ENCODE assay signal across 11 cellular contexts in the genomic region with DNA sequence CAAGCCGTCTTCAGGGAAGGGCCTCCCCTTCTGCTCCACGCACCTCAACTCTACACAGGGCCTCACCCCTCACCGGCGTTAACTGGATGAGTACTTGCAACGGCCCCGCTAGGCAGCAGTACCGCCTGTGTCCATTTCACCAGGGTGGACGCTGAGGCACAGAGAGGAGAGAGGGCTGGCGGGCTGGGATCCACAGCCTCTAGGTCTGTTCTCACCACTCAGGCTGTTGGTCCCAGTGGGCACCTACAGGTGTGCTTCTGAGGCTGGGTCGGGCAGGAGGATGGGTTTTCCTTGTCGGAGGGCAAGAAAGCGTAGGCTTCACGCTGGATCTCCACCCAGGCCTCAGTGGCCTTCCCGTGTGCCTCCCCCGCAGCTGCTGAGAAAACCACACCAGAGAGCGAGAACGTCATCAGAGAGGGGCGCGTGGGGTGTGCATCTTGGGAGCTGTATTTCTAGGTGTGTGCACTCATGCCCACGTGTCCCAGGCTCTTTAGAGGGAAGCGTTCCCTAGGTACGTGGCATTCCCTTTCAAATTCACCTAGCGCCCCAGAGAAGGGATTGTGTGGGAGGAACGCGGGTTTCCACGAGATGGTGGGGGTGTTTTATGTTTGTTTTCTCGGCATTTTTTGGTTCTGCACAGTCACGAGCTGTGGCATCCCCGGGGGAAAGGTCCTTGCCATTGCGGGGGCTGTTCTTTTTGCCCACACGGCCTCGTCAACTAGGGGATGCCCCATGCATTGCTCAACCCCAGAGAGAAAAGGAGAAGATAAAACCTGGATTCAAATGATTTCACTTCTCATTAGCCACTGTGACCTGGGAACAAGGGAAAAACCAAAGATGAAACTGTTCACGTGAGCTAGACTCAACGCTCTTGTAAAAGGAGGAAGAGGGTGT.
DNase-seq lines count a peak whose midpoint lies in the region; ATAC-seq and TF ChIP-seq lines count a peak whose summit lies in the region.
"Had no signal": no experiment of that assay in that cellular context is flagged by ENCODE, and none has a peak within 500 bp of the region (broad histone marks: within the 10 kb centered on the region; RNA-seq: fewer than 3 reads in every experiment).

No MANE protein-coding gene starts in this region.

- H3F3A ChIP-seq in GM23248 (ENCODE audit: insufficient read depth), result peaks cover 30% of the 10 kb centered on the region

- H3K9me3 ChIP-seq in GM23248 (ENCODE audit: low read depth) (no peaks in the 10 kb centered on the region), ascending aorta (no peaks in the 10 kb centered on the region)

- H3K9me3 Mint-ChIP-seq in activated T-cell treated with anti-CD3 and anti-CD28 coated beads, Interleukin-2, amount 50 U/mL, for 24 hours, result no peaks in the 10 kb centered on the region
- 0 out of 2 replicates have a peak, but pooled peaks cover 3% of the 10 kb centered on the region for H3K9me3 Mint-ChIP-seq in WTC11

- H3K9ac ChIP-seq in GM23248, result no peak overlapping the region

- peak overlapping the region; percentile 76 for H3K27ac Mint-ChIP-seq in activated T-cell treated with anti-CD3 and anti-CD28 coated beads, Interleukin-2, amount 50 U/mL, for 24 hours
- no peak overlapping the region for H3K27ac Mint-ChIP-seq in WTC11

- H3K36me3 Mint-ChIP-seq in activated T-cell treated with anti-CD3 and anti-CD28 coated beads, Interleukin-2, amount 50 U/mL, for 24 hours (ENCODE audit: low read depth), result no peaks in the 10 kb centered on the region
- H3K36me3 Mint-ChIP-seq in WTC11, result no peaks in the 10 kb centered on the region

- H3K27me3 ChIP-seq in GM23248 (replicated peaks; ENCODE audit: insufficient read depth) (no peaks in the 10 kb centered on the region), ascending aorta (no peaks in the 10 kb centered on the region)

- in situ Hi-C loops in GM23248 (cut with MboI), result no loop called here

- POLR2A ChIA-PET in GM10248 (lab: Yijun Ruan, JAX), result interaction anchor here (0.6 to 2.6 kb wide), 5 partner anchors 9 to 49 kb away, joined by 3 to 19 read pairs (median 3); no protein-coding TSS in a partner anchor
- POLR2A ChIA-PET in WTC11 (lab: Charles Lee), result no interaction called here

- H2AFZ ChIP-seq in GM23248, result no peak overlapping the region

- H3K4me3 Mint-ChIP-seq in activated T-cell treated with anti-CD3 and anti-CD28 coated beads, Interleukin-2, amount 50 U/mL, for 24 hours, result peak overlapping the region; percentile 50
- H3K4me3 Mint-ChIP-seq in WTC11, result no peak overlapping the region

- peaks cover 28% of the 10 kb centered on the region for H3K79me2 ChIP-seq in GM23248 (ENCODE audit: insufficient read depth)

- TF ChIP-seq CTCF in GM10248 (IDR thresholded peaks at IDR 0.05; ENCODE audit: control extremely low read depth, extremely low read depth, low read depth, missing control alignments), result no peak
- TF ChIP-seq CTCF in WTC11 (IDR thresholded peaks at IDR 0.05), result no peak
- TF ChIP-seq CTCF in ascending aorta (IDR thresholded peaks at IDR 0.05), result no peak

- ATAC-seq in GM21529 (IDR thresholded peaks at IDR 0.05; ENCODE audit: unreplicated experiment) (peak; percentile 23), WTC11 (no peak)

- peaks cover 42% of the 10 kb centered on the region for H3K4me1 Mint-ChIP-seq in activated T-cell treated with anti-CD3 and anti-CD28 coated beads, Interleukin-2, amount 50 U/mL, for 24 hours (ENCODE audit: low read depth)
- no peaks in the 10 kb centered on the region for H3K4me1 Mint-ChIP-seq in WTC11

- H3K4me1 ChIP-seq in GM23248 (ENCODE audit: insufficient read depth) (peaks cover 21% of the 10 kb centered on the region), ascending aorta (peaks cover 0 to 11% of the 10 kb centered on the region in 2 donors)

- no peaks in the 10 kb centered on the region for H4K20me1 ChIP-seq in GM23248 (ENCODE audit: insufficient read depth)

- H3K4me2 ChIP-seq in GM23248 (ENCODE audit: unreplicated experiment), result no peak overlapping the region

- no peak overlapping the region for H3K27ac ChIP-seq in GM23248
- H3K27ac ChIP-seq in ascending aorta, result no peak overlapping the region

- H3K4me3 ChIP-seq in GM23248 (no peak overlapping the region), ascending aorta (no peak overlapping the region)

- DNase-seq in GM10248 (ENCODE audit: extremely low spot score), result peak; percentile 77
- DNase-seq in activated T-cell treated with anti-CD3 and anti-CD28 coated beads, Interleukin-2, amount 50 U/mL, for 24 hours, result peak; percentile 44
- peak; percentile 82 for DNase-seq in putamen (ENCODE audit: low spot score)
- no peak for DNase-seq in GM23248
- no peak for DNase-seq in WTC11 (ENCODE audit: low spot score)
- no peak for DNase-seq in NCI-H1105 (lab: John Stamatoyannopoulos, UW)
- no peak for DNase-seq in ascending aorta (ENCODE audit: low spot score in 2 of 2)
- DNase-seq: GF-D8, midbrain, NCI-H774 had no signal

- CTCF ChIA-PET in GM10248 (lab: Yijun Ruan, JAX), result interaction anchor here (0.7 to 9.7 kb wide), 7 partner anchors 9 to 194 kb away, joined by 3 to 112 read pairs (median 4); partner anchors contain the start of gene MGLL
- CTCF ChIA-PET in WTC11 (lab: Charles Lee), result interaction anchor here (0.7 kb wide), 1 partner anchor 60 kb away, joined by 3 read pairs; no protein-coding TSS in a partner anchor

- intact Hi-C loops in ascending aorta (cut with DNase I), result no loop called here

- H3K9me2 ChIP-seq in GM23248 (ENCODE audit: insufficient read depth), result no peaks in the 10 kb centered on the region

- H3K36me3 ChIP-seq in GM23248 (ENCODE audit: low read depth) (no peaks in the 10 kb centered on the region), ascending aorta (no peaks in the 10 kb centered on the region)

- 94 to 95% methylated on average over 34 of the region's 34 CpGs for WGBS in GM23248 (ENCODE audit: low coverage in 1 of 2, low lambda C conversion rate in 2 of 2, missing lambda C conversion rate in 2 of 2), 2 experiments

- peaks cover 9% of the 10 kb centered on the region for H3K27me3 Mint-ChIP-seq in activated T-cell treated with anti-CD3 and anti-CD28 coated beads, Interleukin-2, amount 50 U/mL, for 24 hours
- no peaks in the 10 kb centered on the region for H3K27me3 Mint-ChIP-seq in WTC11 (ENCODE audit: low read depth)

TF ChIP-seq in WTC11, 78 proteins besides CTCF, POLR2A, EP300 and RAD21:
- no peak for TF ChIP-seq ZBTB21 (CRISPR knock-in tag; IDR thresholded peaks at IDR 0.05; ENCODE audit: borderline replicate concordance)
- no peak for TF ChIP-seq GRHL2 (CRISPR knock-in tag; IDR thresholded peaks at IDR 0.05; ENCODE audit: insufficient replicate concordance, severe bottlenecking)
- no peak for TF ChIP-seq ETV6 (CRISPR knock-in tag; IDR thresholded peaks at IDR 0.05)
- no peak for TF ChIP-seq GABPB1 (CRISPR knock-in tag; IDR thresholded peaks at IDR 0.05)
- TF ChIP-seq, protein P1, sequence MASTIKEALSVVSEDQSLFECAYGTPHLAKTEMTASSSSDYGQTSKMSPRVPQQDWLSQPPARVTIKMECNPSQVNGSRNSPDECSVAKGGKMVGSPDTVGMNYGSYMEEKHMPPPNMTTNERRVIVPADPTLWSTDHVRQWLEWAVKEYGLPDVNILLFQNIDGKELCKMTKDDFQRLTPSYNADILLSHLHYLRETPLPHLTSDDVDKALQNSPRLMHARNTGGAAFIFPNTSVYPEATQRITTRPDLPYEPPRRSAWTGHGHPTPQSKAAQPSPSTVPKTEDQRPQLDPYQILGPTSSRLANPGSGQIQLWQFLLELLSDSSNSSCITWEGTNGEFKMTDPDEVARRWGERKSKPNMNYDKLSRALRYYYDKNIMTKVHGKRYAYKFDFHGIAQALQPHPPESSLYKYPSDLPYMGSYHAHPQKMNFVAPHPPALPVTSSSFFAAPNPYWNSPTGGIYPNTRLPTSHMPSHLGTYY (CRISPR knock-in tag; IDR thresholded peaks at IDR 0.05), result no peak
- TF ChIP-seq JUN (CRISPR knock-in tag; IDR thresholded peaks at IDR 0.05), result no peak
- no peak for TF ChIP-seq CREB1 (CRISPR knock-in tag; IDR thresholded peaks at IDR 0.05)
- TF ChIP-seq JAZF1 (CRISPR knock-in tag; IDR thresholded peaks at IDR 0.05), result no peak
- no peak for TF ChIP-seq ZNF317 (CRISPR knock-in tag; IDR thresholded peaks at IDR 0.05; ENCODE audit: borderline replicate concordance, low read depth)
- no peak for TF ChIP-seq ARID4B (CRISPR knock-in tag; IDR thresholded peaks at IDR 0.05; ENCODE audit: borderline replicate concordance)
- TF ChIP-seq RORB (CRISPR knock-in tag; IDR thresholded peaks at IDR 0.05), result no peak
TF ChIP-seq in WTC11: peak in this region for 0.

Comparison
In these comparisons a context has a peak if more than half of its experiments do, and no peak if none do; other contexts are left out.
1. DNase-seq: peak in GM10248 (single experiment), activated T-cell treated with anti-CD3 and anti-CD28 coated beads, Interleukin-2, amount 50 U/mL, for 24 hours (single experiment) and putamen (single experiment); none in GM23248 (single experiment), WTC11 (single experiment), NCI-H1105 (single experiment) and ascending aorta (0 of 2).